In genomic region chr19:55626350-55626749, GRCh38 we compare ENCODE assay signal across 17 cellular contexts. TPM values are rescaled to one million over a fixed set of nuclear protein-coding genes. Genes with fewer than 3 reads are reported as not detected.
DNase-seq lines count a peak whose midpoint lies in the region; ATAC-seq and TF ChIP-seq lines count a peak whose summit lies in the region.
"Had no signal": no experiment of that assay in that cellular context is flagged by ENCODE, and none has a peak within 500 bp of the region (broad histone marks: within the 10 kb centered on the region; RNA-seq: fewer than 3 reads in every experiment).

No MANE protein-coding gene starts in this region.

- no peaks in the 10 kb centered on the region for H3K27me3 Mint-ChIP-seq in CD8-positive, alpha-beta memory T cell
- H3K27me3 Mint-ChIP-seq in natural killer cell (ENCODE audit: low read depth in 2 of 2) = no peaks in the 10 kb centered on the region

- peak overlapping the region; percentile 85 to 96 (median 92) for H3K27ac Mint-ChIP-seq in CD8-positive, alpha-beta memory T cell
- H3K27ac Mint-ChIP-seq in natural killer cell = no peak overlapping the region

- H3K4me1 ChIP-seq in CD8-positive, alpha-beta memory T cell (ENCODE audit: insufficient read depth, low read length) = peaks cover 37% of the 10 kb centered on the region

- H3K36me3 Mint-ChIP-seq in CD8-positive, alpha-beta memory T cell = peaks cover 0 to 2% (median 1%) of the 10 kb centered on the region in 3 donors
- H3K36me3 Mint-ChIP-seq in natural killer cell = no peaks in the 10 kb centered on the region

- H3K36me3 ChIP-seq in CD8-positive, alpha-beta memory T cell (ENCODE audit: insufficient read depth, low read length) = no peaks in the 10 kb centered on the region

- H3K4me3 ChIP-seq in CD8-positive, alpha-beta memory T cell (ENCODE audit: low read length) = peak overlapping the region; percentile 21
- H3K4me3 ChIP-seq: ascending aorta, gastrocnemius medialis, psoas muscle, stomach had no signal

- CTCF ChIA-PET in CD8-positive, alpha-beta memory T cell (lab: Charles Lee) = interaction anchor here (0.9 to 6.5 kb wide), 7 partner anchors 20 to 486 kb away, joined by 3 to 67 read pairs (median 13); partner anchors contain the start of genes FIZ1, ZNF524 and ZNF865

- no peaks in the 10 kb centered on the region for H3K27me3 ChIP-seq in CD8-positive, alpha-beta memory T cell (ENCODE audit: insufficient read depth, low read length, poor library complexity, severe bottlenecking)
- H3K27me3 ChIP-seq: ascending aorta, gastrocnemius medialis, stomach had no signal

- DNase-seq in CD8-positive, alpha-beta memory T cell = peak in 4 of 5 donors; percentile 51 to 87 (median 80)
- DNase-seq in T-helper 22 cell (ENCODE audit: low read depth) (peak; percentile 67), natural killer cell (no peak), nucleus accumbens (lab: John Stamatoyannopoulos, UW) (no peak), NOMO-1 treated with dmso at 0.1 percent for 144 hours (lab: John Stamatoyannopoulos, UW; ENCODE audit: unreplicated experiment) (no peak), OCI-M1 (lab: John Stamatoyannopoulos, UW) (no peak)
- peak; percentile 33 for DNase-seq in activated T-helper 9 cell treated with anti-CD3 and anti-CD28 coated beads, Interleukin-2, amount 50 U/mL, for 16 hours (ENCODE audit: low read depth)
- DNase-seq: AML-193, DND-41, gastrocnemius medialis, Karpas-422, NCI-H187, psoas muscle, stomach, WERI-Rb-1 had no signal

- TF ChIP-seq CTCF in natural killer cell (IDR thresholded peaks at IDR 0.05) = no peak

- intact Hi-C loops in natural killer cell (cut with micrococcal nuclease) = no loop called here

- H3K9me3 Mint-ChIP-seq in CD8-positive, alpha-beta memory T cell = no peaks in the 10 kb centered on the region
- no peaks in the 10 kb centered on the region for H3K9me3 Mint-ChIP-seq in natural killer cell

- ATAC-seq in natural killer cell = no peak
- no peak for ATAC-seq in GM18517 (IDR thresholded peaks at IDR 0.05; ENCODE audit: unreplicated experiment)
- ATAC-seq: gastrocnemius medialis, psoas muscle had no signal

- H3K4me1 Mint-ChIP-seq in CD8-positive, alpha-beta memory T cell = peaks cover 30 to 45% (median 45%) of the 10 kb centered on the region in 3 donors
- H3K4me1 Mint-ChIP-seq in natural killer cell = peaks cover 14 to 18% of the 10 kb centered on the region in 2 donors

- no peaks in the 10 kb centered on the region for H3K9me3 ChIP-seq in CD8-positive, alpha-beta memory T cell (ENCODE audit: low read length)
- H3K9me3 ChIP-seq: ascending aorta, gastrocnemius medialis, psoas muscle, stomach had no signal

- POLR2A ChIA-PET in CD8-positive, alpha-beta memory T cell (lab: Charles Lee) = interaction anchor here (0.6 to 3.3 kb wide), 6 partner anchors 16 to 150 kb away, joined by 3 to 34 read pairs (median 4); partner anchors contain the start of genes FIZ1, U2AF2 and ZNF628

- H3K27ac ChIP-seq in CD8-positive, alpha-beta memory T cell (ENCODE audit: low read depth, low read length) = no peak overlapping the region
- H3K27ac ChIP-seq: ascending aorta, gastrocnemius medialis, psoas muscle, stomach, WERI-Rb-1 had no signal

- peak overlapping the region; percentile 71 to 85 (median 77) for H3K4me3 Mint-ChIP-seq in CD8-positive, alpha-beta memory T cell
- H3K4me3 Mint-ChIP-seq in natural killer cell = peak overlapping the region; percentile 6

RNA-seq across cellular contexts. Expression of gene ZNF784, which starts 2.0 kb away (rescaled TPM):
- total RNA-seq in CD8-positive, alpha-beta memory T cell = 1 to 10 TPM; 2.6 to 2.9 TPM
- 1.0 TPM for polyA plus RNA-seq in CD8-positive, alpha-beta memory T cell
- 1 to 10 TPM; 6.4 to 7.9 (median 7.1) TPM for total RNA-seq in natural killer cell

RNA-seq across cellular contexts. Expression of gene ZNF580, which starts 14.5 kb away (rescaled TPM):
- total RNA-seq in CD8-positive, alpha-beta memory T cell = 10 to 100 TPM; 39.6 to 41.3 TPM
- 15.2 TPM for polyA plus RNA-seq in CD8-positive, alpha-beta memory T cell
- total RNA-seq in natural killer cell = 10 to 100 TPM; 38.0 to 46.0 (median 40.0) TPM

RNA-seq across cellular contexts. Expression of gene ZNF581, which starts 17.1 kb away (rescaled TPM):
- total RNA-seq in CD8-positive, alpha-beta memory T cell = 10 to 100 TPM; 32.8 to 34.4 TPM
- 23.4 TPM for polyA plus RNA-seq in CD8-positive, alpha-beta memory T cell
- 10 to 100 TPM; 15.4 to 21.9 (median 19.0) TPM for total RNA-seq in natural killer cell

RNA-seq across cellular contexts. Expression of gene ZNF865, which starts 20.9 kb away (rescaled TPM):
- 10 to 100 TPM; 12.7 to 15.3 TPM for total RNA-seq in CD8-positive, alpha-beta memory T cell
- polyA plus RNA-seq in CD8-positive, alpha-beta memory T cell = 0.21 TPM
- 10 to 100 TPM; 18.5 to 22.1 (median 20.9) TPM for total RNA-seq in natural killer cell

RNA-seq across cellular contexts. Expression of gene CCDC106, which starts 21.7 kb away (rescaled TPM):
- total RNA-seq in CD8-positive, alpha-beta memory T cell = 1 to 10 TPM; 2.0 to 2.2 TPM
- 0.54 TPM for polyA plus RNA-seq in CD8-positive, alpha-beta memory T cell
- total RNA-seq in natural killer cell = 1 to 10 TPM; 2.0 to 3.2 (median 3.2) TPM

Comparison
In these comparisons a context has a peak if more than half of its experiments do, and no peak if none do; other contexts are left out.
1. DNase-seq: peak in CD8-positive, alpha-beta memory T cell (4 of 5), T-helper 22 cell (single experiment) and activated T-helper 9 cell treated with anti-CD3 and anti-CD28 coated beads, Interleukin-2, amount 50 U/mL, for 16 hours (single experiment); none in natural killer cell (single experiment), nucleus accumbens (0 of 56), NOMO-1 treated with dmso at 0.1 percent for 144 hours (single experiment) and OCI-M1 (single experiment).
2. H3K27ac Mint-ChIP-seq: peak in CD8-positive, alpha-beta memory T cell (8 of 8); none in natural killer cell (0 of 2).